8 cellular contexts compared by ENCODE assay signal in the genomic region with DNA sequence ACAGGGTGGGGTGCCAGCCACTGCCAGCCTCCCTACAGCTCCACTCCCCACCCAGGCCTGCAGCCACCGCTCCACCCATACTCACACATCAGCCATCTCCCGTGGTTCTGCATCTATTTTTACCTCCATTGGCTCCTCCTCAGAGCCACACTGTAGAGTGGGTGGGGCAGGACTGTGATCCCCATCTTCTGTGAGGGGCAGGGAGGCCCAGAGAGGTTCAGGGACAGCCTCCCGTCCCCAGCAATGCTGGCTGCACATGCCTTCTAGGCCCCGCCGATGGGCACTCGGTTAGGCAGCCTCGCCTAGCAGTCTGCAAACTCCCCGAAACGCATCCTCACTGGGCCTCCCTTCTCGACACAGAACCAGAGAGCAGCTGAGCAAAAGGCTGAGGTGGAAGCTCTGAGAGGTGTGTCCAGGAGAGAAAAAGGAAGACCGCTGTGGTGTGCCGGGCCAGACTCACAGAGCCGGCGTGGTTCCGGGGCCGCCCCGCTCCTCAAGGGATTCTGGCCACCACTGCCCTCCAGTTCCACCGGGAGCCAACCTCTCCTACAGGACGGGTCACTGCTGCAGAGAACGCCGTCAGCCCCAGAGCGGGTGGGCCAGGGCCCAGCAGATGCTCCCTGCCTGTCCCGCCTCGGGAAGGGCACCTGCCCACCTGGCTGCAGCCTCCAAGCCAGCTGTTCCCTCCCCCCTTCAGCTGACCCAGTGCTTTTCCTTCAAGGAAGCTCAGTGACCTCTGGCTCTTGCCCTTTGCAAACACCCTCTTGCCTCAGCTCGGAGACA.
DNase-seq lines count a peak whose midpoint lies in the region; ATAC-seq and TF ChIP-seq lines count a peak whose summit lies in the region.

No MANE protein-coding gene starts in this region.

- H3K9ac ChIP-seq in HCT116 (ENCODE audit: low read length) = peak overlapping the region; percentile 79

- TF ChIP-seq CTCF in HCT116 (IDR thresholded peaks at IDR 0.05 in 2 of 3, conservative IDR thresholded peaks at IDR 0.05 in 1 of 3; ENCODE audit: borderline replicate concordance in 1 of 3, insufficient read depth in 1 of 3, low read depth in 2 of 3, low read length in 2 of 3) (no peak), cardiac muscle cell (IDR thresholded peaks at IDR 0.05; ENCODE audit: low read depth, low read length) (no peak), psoas muscle (IDR thresholded peaks at IDR 0.05) (no peak), GM10266 (IDR thresholded peaks at IDR 0.05; ENCODE audit: control insufficient read depth, insufficient read depth, low read depth, missing control alignments) (no peak)

- H3K79me2 ChIP-seq in HCT116 (ENCODE audit: insufficient read depth, low read length) = no peaks in the 10 kb centered on the region; the same call in 1 of the 2 replicates

- H3K36me3 ChIP-seq in HCT116 (ENCODE audit: control insufficient read depth in 1 of 2, insufficient read depth in 2 of 2, low read length in 2 of 2) = peaks cover 0 to 5% of the 10 kb centered on the region in 2 experiments; a peak in 1 of 4 replicates
- no peaks in the 10 kb centered on the region for H3K36me3 ChIP-seq in cardiac muscle cell
- H3K36me3 ChIP-seq in psoas muscle (ENCODE audit: insufficient read depth in 1 of 2, low read depth in 1 of 2) = no peaks in the 10 kb centered on the region

- H3K4me1 ChIP-seq in HCT116 (ENCODE audit: control insufficient read depth in 1 of 2, insufficient read depth in 2 of 2, low read length in 2 of 2) = peaks cover 41 to 51% of the 10 kb centered on the region in 2 experiments
- peaks cover 70% of the 10 kb centered on the region for H3K4me1 ChIP-seq in cardiac muscle cell (ENCODE audit: low read depth)
- H3K4me1 ChIP-seq in psoas muscle = peaks cover 58% of the 10 kb centered on the region

- no peaks in the 10 kb centered on the region for H3K27me3 Mint-ChIP-seq in activated CD4-positive, alpha-beta memory T cell treated with anti-CD3 and anti-CD28 coated beads for 36 hours

- 26 to 36% (median 30%) methylated on average over 23 to 25 of the region's 25 CpGs for WGBS in psoas muscle, 3 donors

- intact Hi-C loops in HCT116 (cut with micrococcal nuclease) (no loop called here), psoas muscle (cut with DNase I) (no loop called here)
- intact Hi-C loops in activated CD4-positive, alpha-beta memory T cell treated with anti-CD3 and anti-CD28 coated beads for 36 hours (cut with micrococcal nuclease) = no loop called here

- H3K9me3 Mint-ChIP-seq in activated CD4-positive, alpha-beta memory T cell treated with anti-CD3 and anti-CD28 coated beads for 36 hours = no peaks in the 10 kb centered on the region

- H3K9me3 ChIP-seq in HCT116 (ENCODE audit: control insufficient read depth in 1 of 2, insufficient read depth in 1 of 2, low read depth in 1 of 2, low read length in 2 of 2) = no peaks in the 10 kb centered on the region
- H3K9me3 ChIP-seq in cardiac muscle cell (ENCODE audit: low read depth) = no peaks in the 10 kb centered on the region
- no peaks in the 10 kb centered on the region for H3K9me3 ChIP-seq in psoas muscle

- CTCF ChIA-PET in HCT116 (lab: Charles Lee) = interaction anchor here (0.6 to 0.7 kb wide), 2 partner anchors 15 to 23 kb away, joined by 3 to 4 read pairs; no protein-coding TSS in a partner anchor
- CTCF ChIA-PET in activated CD4-positive, alpha-beta memory T cell treated with anti-CD3 and anti-CD28 coated beads for 36 hours (lab: Charles Lee) = interaction anchor here (1.1 to 1.4 kb wide), 2 partner anchors 15 to 49 kb away, joined by 4 to 8 read pairs; no protein-coding TSS in a partner anchor

- no TSS peak for BruUV-seq in HCT116 (replicated peaks; lab: Mats Ljungman, UMichigan)

- RAD21 ChIA-PET in HCT116 (lab: Charles Lee; ENCODE audit: low non-redundant PET in 1 of 2, low total read pairs in 2 of 2, uncharacterized antibody in 2 of 2, unreplicated experiment in 2 of 2) = no interaction called here

- POLR2A ChIA-PET in HCT116 (lab: Charles Lee) = interaction anchor here (0.6 kb wide), 1 partner anchor 225 kb away, joined by 4 read pairs; no protein-coding TSS in a partner anchor
- POLR2A ChIA-PET in activated CD4-positive, alpha-beta memory T cell treated with anti-CD3 and anti-CD28 coated beads for 36 hours (lab: Charles Lee) = no interaction called here

- peaks cover 38% of the 10 kb centered on the region for H3K4me1 Mint-ChIP-seq in activated CD4-positive, alpha-beta memory T cell treated with anti-CD3 and anti-CD28 coated beads for 36 hours (ENCODE audit: low read depth)

- no peaks in the 10 kb centered on the region for H4K20me1 ChIP-seq in HCT116 (ENCODE audit: insufficient read depth)

- no peak overlapping the region for H2AFZ ChIP-seq in HCT116 (ENCODE audit: low read depth, low read length, poor library complexity, severe bottlenecking)

- ATAC-seq in HCT116 (no peak), psoas muscle (peak in 3 of 4 donors; percentile 33 to 50 (median 46)), HG02763 (IDR thresholded peaks at IDR 0.05; ENCODE audit: unreplicated experiment) (no peak)

- no peak for TF ChIP-seq RAD21 in HCT116 (IDR thresholded peaks at IDR 0.05; ENCODE audit: low read depth)

- no peak for TF ChIP-seq POLR2A in HCT116 (IDR thresholded peaks at IDR 0.05; ENCODE audit: borderline replicate concordance, extremely low read depth, insufficient read depth, insufficient read length)

- H3K4me3 ChIP-seq in HCT116 (replicated peaks in 1 of 2; ENCODE audit: low read depth in 1 of 2, low read length in 2 of 2) (peak overlapping the region; percentile 67 to 79), cardiac muscle cell (peak overlapping the region; percentile 60), psoas muscle (peak overlapping the region; percentile 79)

- no peaks in the 10 kb centered on the region for H3K27me3 ChIP-seq in HCT116 (ENCODE audit: insufficient read depth, low read length)
- no peaks in the 10 kb centered on the region for H3K27me3 ChIP-seq in cardiac muscle cell
- peaks cover 0 to 4% (median 0%) of the 10 kb centered on the region in 3 donors for H3K27me3 ChIP-seq in psoas muscle (ENCODE audit: insufficient read depth in 3 of 3, low read length in 2 of 3)

- peak overlapping the region; percentile 83 for H3K4me2 ChIP-seq in HCT116 (ENCODE audit: low read length)

- H3K4me3 Mint-ChIP-seq in activated CD4-positive, alpha-beta memory T cell treated with anti-CD3 and anti-CD28 coated beads for 36 hours = peak overlapping the region; percentile 88

- H3K27ac Mint-ChIP-seq in activated CD4-positive, alpha-beta memory T cell treated with anti-CD3 and anti-CD28 coated beads for 36 hours = peak overlapping the region; percentile 20

- peak overlapping the region; percentile 96 for H3K27ac ChIP-seq in HCT116 (ENCODE audit: low read depth, low read length)
- no peak overlapping the region for H3K27ac ChIP-seq in cardiac muscle cell
- peak overlapping the region; percentile 70 for H3K27ac ChIP-seq in psoas muscle

- no peaks in the 10 kb centered on the region for H3K36me3 Mint-ChIP-seq in activated CD4-positive, alpha-beta memory T cell treated with anti-CD3 and anti-CD28 coated beads for 36 hours

- no peaks in the 10 kb centered on the region for H3K9me2 ChIP-seq in HCT116 (ENCODE audit: insufficient read depth)

- DNase-seq in HCT116 (ENCODE audit: low read depth, low spot score) = no peak
- DNase-seq in activated CD4-positive, alpha-beta memory T cell treated with anti-CD3 and anti-CD28 coated beads for 36 hours = peak; percentile 29
- DNase-seq in cardiac muscle cell (ENCODE audit: low read depth in 1 of 2, low spot score in 1 of 2) = no peak
- no peak for DNase-seq in psoas muscle
- no peak for DNase-seq in NCI-H1048 (lab: John Stamatoyannopoulos, UW)
- DNase-seq in GM19240 (ENCODE audit: insufficient read length, low spot score) = no peak
- DNase-seq in GM10266 (ENCODE audit: extremely low spot score) = no peak

TF ChIP-seq in HCT116, 20 proteins besides CTCF, POLR2A, EP300 and RAD21 (continues in another document):
- TF ChIP-seq FOSL1 (IDR thresholded peaks at IDR 0.05; ENCODE audit: low read depth) (no peak), ZFX (IDR thresholded peaks at IDR 0.05) (no peak)
- TF ChIP-seq, protein P1, sequence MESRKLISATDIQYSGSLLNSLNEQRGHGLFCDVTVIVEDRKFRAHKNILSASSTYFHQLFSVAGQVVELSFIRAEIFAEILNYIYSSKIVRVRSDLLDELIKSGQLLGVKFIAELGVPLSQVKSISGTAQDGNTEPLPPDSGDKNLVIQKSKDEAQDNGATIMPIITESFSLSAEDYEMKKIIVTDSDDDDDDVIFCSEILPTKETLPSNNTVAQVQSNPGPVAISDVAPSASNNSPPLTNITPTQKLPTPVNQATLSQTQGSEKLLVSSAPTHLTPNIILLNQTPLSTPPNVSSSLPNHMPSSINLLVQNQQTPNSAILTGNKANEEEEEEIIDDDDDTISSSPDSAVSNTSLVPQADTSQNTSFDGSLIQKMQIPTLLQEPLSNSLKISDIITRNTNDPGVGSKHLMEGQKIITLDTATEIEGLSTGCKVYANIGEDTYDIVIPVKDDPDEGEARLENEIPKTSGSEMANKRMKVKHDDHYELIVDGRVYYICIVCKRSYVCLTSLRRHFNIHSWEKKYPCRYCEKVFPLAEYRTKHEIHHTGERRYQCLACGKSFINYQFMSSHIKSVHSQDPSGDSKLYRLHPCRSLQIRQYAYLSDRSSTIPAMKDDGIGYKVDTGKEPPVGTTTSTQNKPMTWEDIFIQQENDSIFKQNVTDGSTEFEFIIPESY (IDR thresholded peaks at IDR 0.05; ENCODE audit: extremely low read depth, insufficient replicate concordance, low read length) = no peak

Comparison
In these comparisons a context has a peak if more than half of its experiments do, and no peak if none do; other contexts are left out.
1. ATAC-seq: peak in psoas muscle (3 of 4); none in HCT116 (single experiment) and HG02763 (single experiment).
2. Peak in every context shown above with its lines, with median percentiles within 50 percentile points of each other: H3K4me3 ChIP-seq.